In genomic region chr13:39779337-39780270, GRCh38 we compare ENCODE assay signal across 14 cellular contexts.
DNase-seq lines count a peak whose midpoint lies in the region; ATAC-seq, FAIRE-seq and TF ChIP-seq lines count a peak whose summit lies in the region.
"Had no signal": no experiment of that assay in that cellular context is flagged by ENCODE, and none has a peak within 500 bp of the region (broad histone marks: within the 10 kb centered on the region; RNA-seq: fewer than 3 reads in every experiment).

No MANE protein-coding gene starts in this region.

- FAIRE-seq in HTR-8/SVneo (lab: Jason Lieb, UNC) = no peak

- H3K9me3 Mint-ChIP-seq in CD4-positive, alpha-beta T cell = no peaks in the 10 kb centered on the region
- peaks cover 6% of the 10 kb centered on the region for H3K9me3 Mint-ChIP-seq in activated T-cell treated with anti-CD3 and anti-CD28 coated beads, Interleukin-2, amount 50 U/mL, for 4 hours
- H3K9me3 Mint-ChIP-seq: activated B cell treated with CpG ODN at 0.5 μM for 24 hours had no signal

- no peak overlapping the region for H3K4me3 Mint-ChIP-seq in CD4-positive, alpha-beta T cell
- no peak overlapping the region for H3K4me3 Mint-ChIP-seq in activated T-cell treated with anti-CD3 and anti-CD28 coated beads, Interleukin-2, amount 50 U/mL, for 4 hours
- H3K4me3 Mint-ChIP-seq: activated B cell treated with CpG ODN at 0.5 μM for 24 hours, nephron progenitor cell had no signal

- peaks cover 37% of the 10 kb centered on the region for H3K4me1 Mint-ChIP-seq in CD4-positive, alpha-beta T cell (ENCODE audit: low read depth)
- peaks cover 45% of the 10 kb centered on the region for H3K4me1 Mint-ChIP-seq in activated T-cell treated with anti-CD3 and anti-CD28 coated beads, Interleukin-2, amount 50 U/mL, for 4 hours (ENCODE audit: low read depth)
- H3K4me1 Mint-ChIP-seq: nephron progenitor cell had no signal

- no peak for TF ChIP-seq CTCF in CD4-positive, alpha-beta T cell (IDR thresholded peaks at IDR 0.05)
- no peak for TF ChIP-seq CTCF in fibroblast of pulmonary artery (IDR thresholded peaks at IDR 0.05; ENCODE audit: low read length, missing control alignments)

- peak; percentile 70 for ATAC-seq in CD4-positive, alpha-beta T cell (ENCODE audit: poor library complexity)
- no peak for ATAC-seq in activated T-cell treated with anti-CD3 and anti-CD28 coated beads, Interleukin-2, amount 50 U/mL, for 4 hours
- ATAC-seq in GM19467 (IDR thresholded peaks at IDR 0.05; ENCODE audit: unreplicated experiment) = no peak

- H3K27ac Mint-ChIP-seq in CD4-positive, alpha-beta T cell = peak overlapping the region; percentile 85
- H3K27ac Mint-ChIP-seq: activated B cell treated with CpG ODN at 0.5 μM for 24 hours, nephron progenitor cell had no signal

- no peak overlapping the region for H3K27ac ChIP-seq in CD4-positive, alpha-beta T cell (ENCODE audit: low read depth, low read length)
- H3K27ac ChIP-seq: coronary artery, transverse colon had no signal

- CTCF ChIA-PET in CD4-positive, alpha-beta T cell (lab: Charles Lee) = no interaction called here

- no peak overlapping the region for H3K4me3 ChIP-seq in fibroblast of pulmonary artery (replicated peaks; ENCODE audit: low read depth, low read length)
- H3K4me3 ChIP-seq: coronary artery, MG63, transverse colon had no signal

- no peaks in the 10 kb centered on the region for H3K36me3 Mint-ChIP-seq in CD4-positive, alpha-beta T cell (ENCODE audit: low read depth)
- peaks cover 2% of the 10 kb centered on the region for H3K36me3 Mint-ChIP-seq in activated T-cell treated with anti-CD3 and anti-CD28 coated beads, Interleukin-2, amount 50 U/mL, for 4 hours (ENCODE audit: insufficient read depth)

- peak; percentile 26 to 65 (median 48) for DNase-seq in CD4-positive, alpha-beta T cell
- DNase-seq in NCI-H82 (lab: John Stamatoyannopoulos, UW) (peak; percentile 87), fibroblast of pulmonary artery (ENCODE audit: low read depth) (peak; percentile 60), HTR-8/SVneo (ENCODE audit: insufficient read length, low spot score) (no peak), LoVo (ENCODE audit: low spot score) (no peak)
- peak; percentile 32 for DNase-seq in activated T-cell treated with anti-CD3 and anti-CD28 coated beads, Interleukin-2, amount 50 U/mL, for 4 hours
- no peak for DNase-seq in activated CD4-positive, CD25-positive, alpha-beta regulatory T cell treated with anti-CD3 and anti-CD28 coated beads, Interleukin-2, amount 50 U/mL, for 72 hours
- DNase-seq: activated B cell treated with CpG ODN at 0.5 μM for 24 hours, Caco-2, MG63, nephron progenitor cell, transverse colon had no signal

- POLR2A ChIA-PET in CD4-positive, alpha-beta T cell (lab: Charles Lee) = interaction anchor here (0.8 to 1.4 kb wide), 3 partner anchors 114 to 886 kb away, joined by 3 to 4 read pairs (median 4); no protein-coding TSS in a partner anchor

- no peaks in the 10 kb centered on the region for H3K27me3 ChIP-seq in CD4-positive, alpha-beta T cell (ENCODE audit: control insufficient read depth, insufficient read depth, low read length)
- H3K27me3 ChIP-seq: MG63, transverse colon had no signal

- no peaks in the 10 kb centered on the region for H3K9me3 ChIP-seq in CD4-positive, alpha-beta T cell (ENCODE audit: control insufficient read depth, low read length)
- H3K9me3 ChIP-seq: Caco-2, transverse colon had no signal

- no peaks in the 10 kb centered on the region for H3K27me3 Mint-ChIP-seq in CD4-positive, alpha-beta T cell
- H3K27me3 Mint-ChIP-seq in activated T-cell treated with anti-CD3 and anti-CD28 coated beads, Interleukin-2, amount 50 U/mL, for 4 hours (ENCODE audit: low read depth) = no peaks in the 10 kb centered on the region
- H3K27me3 Mint-ChIP-seq: activated B cell treated with CpG ODN at 0.5 μM for 24 hours had no signal

- intact Hi-C loops in CD4-positive, alpha-beta T cell (cut with DNase I, micrococcal nuclease) = loop anchor here (1.0 to 10.0 kb wide), 4 partner anchors 163 to 903 kb away; no protein-coding TSS in a partner anchor

Comparison
In these comparisons a context has a peak if more than half of its experiments do, and no peak if none do; other contexts are left out.
1. DNase-seq: peak in CD4-positive, alpha-beta T cell (10 of 10), NCI-H82 (single experiment), activated T-cell treated with anti-CD3 and anti-CD28 coated beads, Interleukin-2, amount 50 U/mL, for 4 hours (single experiment) and fibroblast of pulmonary artery (single experiment); none in activated CD4-positive, CD25-positive, alpha-beta regulatory T cell treated with anti-CD3 and anti-CD28 coated beads, Interleukin-2, amount 50 U/mL, for 72 hours (single experiment), HTR-8/SVneo (single experiment) and LoVo (single experiment).